16 cellular contexts compared by ENCODE assay signal in genomic region chr18:48453330-48454063, GRCh38. TPM values are rescaled to one million over a fixed set of nuclear protein-coding genes. Genes with fewer than 3 reads are reported as not detected.
DNase-seq lines count a peak whose midpoint lies in the region; ATAC-seq and TF ChIP-seq lines count a peak whose summit lies in the region.
"Had no signal": no experiment of that assay in that cellular context is flagged by ENCODE, and none has a peak within 500 bp of the region (broad histone marks: within the 10 kb centered on the region; RNA-seq: fewer than 3 reads in every experiment).

No MANE protein-coding gene starts in this region.

- ATAC-seq in HG02884 (IDR thresholded peaks at IDR 0.05; ENCODE audit: unreplicated experiment), result no peak
- ATAC-seq in right cardiac atrium, result no peak
- ATAC-seq in HG02642 (IDR thresholded peaks at IDR 0.05; ENCODE audit: poor library complexity, unreplicated experiment), result no peak
- ATAC-seq: stimulated activated naive CD8-positive, alpha-beta T cell treated with anti-CD3 and anti-CD28 coated beads, Interleukin-15, Interleukin-2, amounts not matched to agents 100 U/mL and 50 U/mL, for 24 hours had no signal

- peaks cover 50% of the 10 kb centered on the region for H3K27me3 Mint-ChIP-seq in activated CD4-positive, alpha-beta T cell treated with anti-CD3 and anti-CD28 coated beads, Interleukin-2, amount 10 ng/mL, durations not matched to agents 24 days and 14 days

- H3K4me2 ChIP-seq in mammary epithelial cell (ENCODE audit: insufficient read depth, low read depth, low read length), result peak overlapping the region; percentile 78

- no peaks in the 10 kb centered on the region for H3K79me2 ChIP-seq in mammary epithelial cell (ENCODE audit: insufficient read depth, low read length)

- no peaks in the 10 kb centered on the region for H3K27me3 ChIP-seq in mammary epithelial cell (ENCODE audit: insufficient read depth, low read length)
- no peaks in the 10 kb centered on the region for H3K27me3 ChIP-seq in liver (ENCODE audit: control insufficient read depth in 4 of 4, insufficient read depth in 4 of 4, low read length in 3 of 4)
- H3K27me3 ChIP-seq in subcutaneous abdominal adipose tissue (ENCODE audit: control insufficient read depth in 5 of 5, insufficient read depth in 4 of 5, low read length in 5 of 5), result no peaks in the 10 kb centered on the region
- H3K27me3 ChIP-seq in right cardiac atrium (ENCODE audit: control insufficient read depth, insufficient read depth), result no peaks in the 10 kb centered on the region
- H3K27me3 ChIP-seq: esophagus muscularis mucosa, heart left ventricle had no signal

- peak overlapping the region; percentile 76 for H2AFZ ChIP-seq in mammary epithelial cell (ENCODE audit: low read depth, low read length)

- no peaks in the 10 kb centered on the region for H3K36me3 Mint-ChIP-seq in activated CD4-positive, alpha-beta T cell treated with anti-CD3 and anti-CD28 coated beads, Interleukin-2, amount 10 ng/mL, durations not matched to agents 24 days and 14 days (ENCODE audit: low read depth)
- H3K36me3 Mint-ChIP-seq: CD8-positive, alpha-beta memory T cell had no signal

- TF ChIP-seq CTCF in mammary epithelial cell (conservative IDR thresholded peaks at IDR 0.05 in 1 of 2, IDR thresholded peaks at IDR 0.05 in 1 of 2; ENCODE audit: extremely low read depth in 1 of 2, insufficient read depth in 1 of 2, low read depth in 1 of 2, low read length in 2 of 2) (peak; percentile 4 to 11), liver (IDR thresholded peaks at IDR 0.05; ENCODE audit: low read depth, low read length, missing input control) (no peak)

- no peak overlapping the region for H3K27ac Mint-ChIP-seq in activated CD4-positive, alpha-beta T cell treated with anti-CD3 and anti-CD28 coated beads, Interleukin-2, amount 10 ng/mL, durations not matched to agents 24 days and 14 days
- H3K27ac Mint-ChIP-seq: CD8-positive, alpha-beta memory T cell; dendritic cell treated with granulocyte-macrophage colony-stimulating factor and Interleukin-4, amounts not matched to agents 40 ng/mL and 50 ng/mL, for 4 days had no signal

- 0% methylated on average over 9 of the region's 9 CpGs for WGBS in mammary epithelial cell (ENCODE audit: low coverage, missing lambda C conversion rate)
- 80% methylated on average over 9 of the region's 9 CpGs for WGBS in liver
- WGBS in right cardiac atrium, result 85% methylated on average over 9 of the region's 9 CpGs

- no peak overlapping the region for H3K4me3 ChIP-seq in mammary epithelial cell (replicated peaks in 1 of 3; ENCODE audit: insufficient read depth in 1 of 3, low read depth in 2 of 3, low read length in 3 of 3)
- no peak overlapping the region for H3K4me3 ChIP-seq in liver (ENCODE audit: low read depth in 1 of 3, low read length in 3 of 3)
- no peak overlapping the region for H3K4me3 ChIP-seq in subcutaneous abdominal adipose tissue (ENCODE audit: low read depth in 1 of 5, low read length in 5 of 5)
- no peak overlapping the region for H3K4me3 ChIP-seq in right cardiac atrium (ENCODE audit: low read length)
- H3K4me3 ChIP-seq: esophagus muscularis mucosa, heart left ventricle, psoas muscle had no signal

- in situ Hi-C loops in mammary epithelial cell (cut with MboI; ENCODE audit: low sequenced_read_pairs in 2 of 2), result loop anchor here (5.0 to 10.0 kb wide), 2 partner anchors 219 to 421 kb away; no protein-coding TSS in a partner anchor

- peaks cover 6% of the 10 kb centered on the region for H3K4me1 Mint-ChIP-seq in activated CD4-positive, alpha-beta T cell treated with anti-CD3 and anti-CD28 coated beads, Interleukin-2, amount 10 ng/mL, durations not matched to agents 24 days and 14 days

- H3K9me3 Mint-ChIP-seq in activated CD4-positive, alpha-beta T cell treated with anti-CD3 and anti-CD28 coated beads, Interleukin-2, amount 10 ng/mL, durations not matched to agents 24 days and 14 days, result no peaks in the 10 kb centered on the region
- H3K9me3 Mint-ChIP-seq: CD8-positive, alpha-beta memory T cell had no signal

- no peak overlapping the region for H3K4me3 Mint-ChIP-seq in activated CD4-positive, alpha-beta T cell treated with anti-CD3 and anti-CD28 coated beads, Interleukin-2, amount 10 ng/mL, durations not matched to agents 24 days and 14 days
- H3K4me3 Mint-ChIP-seq: CD8-positive, alpha-beta memory T cell; dendritic cell treated with granulocyte-macrophage colony-stimulating factor and Interleukin-4, amounts not matched to agents 40 ng/mL and 50 ng/mL, for 4 days had no signal

- H3K9me3 ChIP-seq in mammary epithelial cell (replicated peaks; ENCODE audit: insufficient read depth, low read length), result no peaks in the 10 kb centered on the region
- no peaks in the 10 kb centered on the region for H3K9me3 ChIP-seq in liver (ENCODE audit: control insufficient read depth in 4 of 4, low read length in 3 of 4)
- no peaks in the 10 kb centered on the region for H3K9me3 ChIP-seq in subcutaneous abdominal adipose tissue (ENCODE audit: control insufficient read depth in 5 of 5, low read length in 5 of 5)
- no peaks in the 10 kb centered on the region for H3K9me3 ChIP-seq in right cardiac atrium (ENCODE audit: control insufficient read depth, low read length)
- H3K9me3 ChIP-seq: esophagus muscularis mucosa, heart left ventricle, psoas muscle had no signal

- H3K4me1 ChIP-seq in mammary epithelial cell (ENCODE audit: insufficient read depth, low read length) (peaks cover 50% of the 10 kb centered on the region), liver (ENCODE audit: control insufficient read depth in 4 of 4, insufficient read depth in 4 of 4, low read length in 3 of 4) (peaks cover 6 to 28% (median 19%) of the 10 kb centered on the region in 4 donors), subcutaneous abdominal adipose tissue (ENCODE audit: control insufficient read depth in 5 of 5, insufficient read depth in 5 of 5, low read length in 5 of 5) (peaks cover 4 to 36% (median 26%) of the 10 kb centered on the region in 5 donors), right cardiac atrium (ENCODE audit: control insufficient read depth, insufficient read depth, low read length) (no peaks in the 10 kb centered on the region)
- H3K4me1 ChIP-seq: psoas muscle had no signal

- dilution Hi-C loops in mammary epithelial cell (cut with HindIII; ENCODE audit: low sequenced_read_pairs), result loop anchor here (5.0 kb wide), 1 partner anchor 61 kb away; no protein-coding TSS in a partner anchor

- CTCF ChIA-PET in mammary epithelial cell (lab: Charles Lee; ENCODE audit: low non-redundant PET), result interaction anchor here (0.5 kb wide), 1 partner anchor 170 kb away, joined by 6 read pairs; no protein-coding TSS in a partner anchor

- TF ChIP-seq EP300 in Ishikawa (IDR thresholded peaks at IDR 0.05; ENCODE audit: borderline replicate concordance), result no peak

- DNase-seq in mammary epithelial cell (peak; percentile 87), right cardiac atrium (no peak)
- DNase-seq in activated CD4-positive, alpha-beta T cell treated with anti-CD3 and anti-CD28 coated beads, Interleukin-2, amount 10 ng/mL, durations not matched to agents 24 days and 14 days, result no peak
- DNase-seq: CD8-positive, alpha-beta memory T cell; NCI-H1092; psoas muscle; stimulated activated CD4-positive, alpha-beta T cell treated with anti-CD3 and anti-CD28 coated beads, Interleukin-15, amount 100 ng/mL, for 24 hours; stimulated activated naive CD8-positive, alpha-beta T cell treated with anti-CD3 and anti-CD28 coated beads, Interleukin-15, Interleukin-2, amounts not matched to agents 100 U/mL and 50 U/mL, for 24 hours had no signal

- TF ChIP-seq RAD21 in Ishikawa (IDR thresholded peaks at IDR 0.05; ENCODE audit: low read depth) (no peak), liver (IDR thresholded peaks at IDR 0.05) (no peak)

- H3K36me3 ChIP-seq in mammary epithelial cell (ENCODE audit: insufficient read depth, low read length) (no peaks in the 10 kb centered on the region), liver (ENCODE audit: control insufficient read depth in 4 of 4, insufficient read depth in 3 of 4, low read depth in 1 of 4, low read length in 3 of 4) (no peaks in the 10 kb centered on the region), subcutaneous abdominal adipose tissue (ENCODE audit: control insufficient read depth in 5 of 5, insufficient read depth in 5 of 5, low read length in 5 of 5) (no peaks in the 10 kb centered on the region)
- H3K36me3 ChIP-seq: esophagus muscularis mucosa, heart left ventricle had no signal

- H3K27ac ChIP-seq in mammary epithelial cell (ENCODE audit: insufficient read depth, low read depth, low read length), result peak overlapping the region; percentile 97
- peak overlapping the region; percentile 36 to 83 for H3K27ac ChIP-seq in liver (ENCODE audit: low read depth in 1 of 2, low read length in 2 of 2)
- peak overlapping the region; percentile 10 for H3K27ac ChIP-seq in subcutaneous abdominal adipose tissue (ENCODE audit: low read depth, low read length)
- no peak overlapping the region for H3K27ac ChIP-seq in right cardiac atrium (ENCODE audit: low read length)
- H3K27ac ChIP-seq: esophagus muscularis mucosa, psoas muscle had no signal

- peak overlapping the region; percentile 72 for H3K9ac ChIP-seq in mammary epithelial cell (ENCODE audit: insufficient read depth, low read length)
- peak overlapping the region in 1 of 2 donors; percentile 35 for H3K9ac ChIP-seq in liver (ENCODE audit: low read depth in 1 of 2, low read length in 2 of 2)
- H3K9ac ChIP-seq in subcutaneous abdominal adipose tissue (ENCODE audit: low read length in 5 of 5), result peak overlapping the region in 1 of 5 donors; percentile 17

- intact Hi-C loops in mammary epithelial cell (cut with micrococcal nuclease) (no loop called here), right cardiac atrium (cut with DNase I) (no loop called here)
- intact Hi-C loops in activated CD4-positive, alpha-beta T cell treated with anti-CD3 and anti-CD28 coated beads, Interleukin-2, amount 10 ng/mL, durations not matched to agents 24 days and 14 days (cut with micrococcal nuclease), result no loop called here

- H4K20me1 ChIP-seq in mammary epithelial cell (ENCODE audit: insufficient read depth, low read length), result no peaks in the 10 kb centered on the region

- TSS peak; percentile 72 for BruUV-seq in mammary epithelial cell (replicated peaks; lab: Mats Ljungman, UMichigan)

TF ChIP-seq in Ishikawa, 13 proteins besides CTCF, POLR2A, EP300 and RAD21 (continues in another document):
- TF ChIP-seq TCF12 (IDR thresholded peaks at IDR 0.05; ENCODE audit: low read depth), result no peak
- no peak for TF ChIP-seq NFIC (IDR thresholded peaks at IDR 0.05)
- 0 out of 2 replicates have a peak, but pooled peaks have one; percentile 24 for TF ChIP-seq ZBTB7A (IDR thresholded peaks at IDR 0.05; ENCODE audit: low read depth)

RNA-seq across cellular contexts. Expression of gene ZBTB7C, which starts 44.3 kb away (rescaled TPM):
- total RNA-seq in mammary epithelial cell (1 to 10 TPM; 3.4 to 4.2 TPM), liver (1 to 10 TPM in 1 of 2 donors, under 1 TPM in 1; 0.19 to 1.1 TPM), right cardiac atrium (1 to 10 TPM; 1.8 to 3.7 (median 2.6) TPM)
- polyA plus RNA-seq in mammary epithelial cell (2.4 TPM), liver (under 1 TPM; 0.22 to 0.67 TPM), right cardiac atrium (0.88 TPM)
- polyA minus RNA-seq in mammary epithelial cell, result 5.3 TPM
- total RNA-seq in activated CD4-positive, alpha-beta T cell treated with anti-CD3 and anti-CD28 coated beads, Interleukin-2, amount 10 ng/mL, durations not matched to agents 24 days and 14 days, result 0.56 and 0.64 TPM in 2 replicates
- polyA plus RNA-seq: CD8-positive, alpha-beta memory T cell had no signal
